Comparison of ENCODE assay signal across 17 cellular contexts in the genomic region with DNA sequence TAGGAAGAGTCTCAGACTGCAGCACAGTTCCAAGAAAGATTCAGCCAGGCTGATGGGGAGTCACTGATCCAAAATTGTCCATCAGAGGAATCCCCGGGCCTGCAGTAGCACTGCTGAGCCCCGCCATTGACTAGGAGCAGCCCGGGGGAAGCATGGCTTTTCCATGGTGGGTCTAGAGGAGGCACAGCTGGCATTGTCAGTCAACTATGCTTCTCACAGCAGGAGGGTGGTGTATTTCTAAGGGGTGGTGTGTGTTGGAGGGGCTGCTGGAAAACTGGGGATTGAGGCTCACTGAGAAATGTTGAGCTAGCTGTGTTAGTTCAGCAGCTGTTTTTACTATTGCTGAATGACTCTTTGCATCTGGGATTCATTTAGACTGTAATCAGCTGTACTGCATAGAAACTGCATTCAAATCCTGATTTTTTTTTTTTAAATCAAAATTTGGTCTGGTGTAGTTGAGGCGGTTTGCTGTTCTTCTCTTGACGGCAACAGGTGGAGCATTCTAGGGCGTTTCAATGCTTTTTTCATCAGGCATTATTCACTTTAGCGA.
"Had no signal": no experiment of that assay in that cellular context is flagged by ENCODE, and none has a peak within 500 bp of the region (broad histone marks: within the 10 kb centered on the region; RNA-seq: fewer than 3 reads in every experiment).

No MANE protein-coding gene starts in this region.

- H3K27me3 Mint-ChIP-seq: activated naive CD4-positive, alpha-beta T cell treated with anti-CD3 and anti-CD28 coated beads, Interleukin-2, amount 10 ng/mL, durations not matched to agents 7 days and 5 days; naive thymus-derived CD8-positive, alpha-beta T cell; T-cell had no signal

- H3K4me3 ChIP-seq: psoas muscle, suprapubic skin, upper lobe of right lung had no signal

- H3K9me3 Mint-ChIP-seq: activated naive CD4-positive, alpha-beta T cell treated with anti-CD3 and anti-CD28 coated beads, Interleukin-2, amount 10 ng/mL, durations not matched to agents 7 days and 5 days; activated T-helper 2 cell treated with anti-CD3 and anti-CD28 coated beads, Interferon-gamma antibody, Interleukin-2, Interleukin-4, amounts not matched to agents 10 μg/mL and 5 μg/mL and 100 μg/mL, durations not matched to agents 14 hours and 24 hours and 36 hours; naive thymus-derived CD8-positive, alpha-beta T cell; T-cell had no signal

- H3K27me3 ChIP-seq: suprapubic skin, upper lobe of right lung had no signal

- H3K27ac ChIP-seq: psoas muscle, suprapubic skin, upper lobe of right lung, WERI-Rb-1 had no signal

- ATAC-seq: naive thymus-derived CD8-positive, alpha-beta T cell; psoas muscle; sciatic nerve; T-cell; upper lobe of right lung had no signal

- H3K27ac Mint-ChIP-seq: activated naive CD4-positive, alpha-beta T cell treated with anti-CD3 and anti-CD28 coated beads, Interleukin-2, amount 10 ng/mL, durations not matched to agents 7 days and 5 days; activated T-helper 2 cell treated with anti-CD3 and anti-CD28 coated beads, Interferon-gamma antibody, Interleukin-2, Interleukin-4, amounts not matched to agents 10 μg/mL and 5 μg/mL and 100 μg/mL, durations not matched to agents 14 hours and 24 hours and 36 hours; T-cell had no signal

- DNase-seq: activated CD4-positive, alpha-beta T cell treated with anti-CD3 and anti-CD28 coated beads for 4 hours; activated naive CD4-positive, alpha-beta T cell treated with anti-CD3 and anti-CD28 coated beads, Interleukin-2, amount 10 ng/mL, durations not matched to agents 7 days and 5 days; central memory CD4-positive, alpha-beta T cell; cortex of kidney; effector CD8-positive, alpha-beta T cell; naive thymus-derived CD8-positive, alpha-beta T cell; occipital lobe; psoas muscle; stimulated activated CD4-positive, alpha-beta T cell treated with anti-CD3 and anti-CD28 coated beads, Interleukin-2, amount 100 ng/mL, for 24 hours; stimulated activated naive CD4-positive, alpha-beta T cell treated with Interleukin-2 at 50 U/mL for 16 hours; T-cell; T1000; upper lobe of right lung; WERI-Rb-1 had no signal

- H3K9me3 ChIP-seq: psoas muscle, suprapubic skin, upper lobe of right lung had no signal

- H3K4me3 Mint-ChIP-seq: activated naive CD4-positive, alpha-beta T cell treated with anti-CD3 and anti-CD28 coated beads, Interleukin-2, amount 10 ng/mL, durations not matched to agents 7 days and 5 days; T-cell had no signal
